In genomic region chr21:33217168-33217567, GRCh38 we compare ENCODE assay signal across 28 cellular contexts. TPM values are rescaled to one million over a fixed set of nuclear protein-coding genes. Genes with fewer than 3 reads are reported as not detected.
DNase-seq lines count a peak whose midpoint lies in the region; ATAC-seq and TF ChIP-seq lines count a peak whose summit lies in the region.
"Had no signal": no experiment of that assay in that cellular context is flagged by ENCODE, and none has a peak within 500 bp of the region (broad histone marks: within the 10 kb centered on the region; RNA-seq: fewer than 3 reads in every experiment).

No MANE protein-coding gene starts in this region.

- no peak for TF ChIP-seq POLR2A in transverse colon (IDR thresholded peaks at IDR 0.05)

- H3K4me1 Mint-ChIP-seq in activated CD8-positive, alpha-beta memory T cell treated with anti-CD3 and anti-CD28 coated beads, Interleukin-2, amount 10 ng/mL, durations not matched to agents 7 days and 5 days, result peaks cover 46% of the 10 kb centered on the region

- no peak overlapping the region for H2AFZ ChIP-seq in OCI-LY1 (ENCODE audit: low read length)
- no peak overlapping the region for H2AFZ ChIP-seq in hepatocyte
- H2AFZ ChIP-seq: parathyroid adenoma had no signal

- H3K9me3 ChIP-seq in OCI-LY1 (ENCODE audit: low read length) (no peaks in the 10 kb centered on the region), iPS-20b (ENCODE audit: insufficient read depth, low read depth, low read length) (no peaks in the 10 kb centered on the region), transverse colon (no peaks in the 10 kb centered on the region), hepatocyte (ENCODE audit: low read depth) (no peaks in the 10 kb centered on the region)

- H3K4me3 Mint-ChIP-seq in activated CD8-positive, alpha-beta memory T cell treated with anti-CD3 and anti-CD28 coated beads, Interleukin-2, amount 10 ng/mL, durations not matched to agents 7 days and 5 days, result no peak overlapping the region
- H3K4me3 Mint-ChIP-seq: nephron; stimulated activated naive CD8-positive, alpha-beta T cell treated with anti-CD3 and anti-CD28 coated beads, Interleukin-15, amount 100 ng/mL, for 72 hours had no signal

- peaks cover 2% of the 10 kb centered on the region; the same call in 1 of the 2 replicates for H3F3A ChIP-seq in OCI-LY1 (ENCODE audit: insufficient read depth, low read length)

- H3K9ac ChIP-seq in OCI-LY1 (ENCODE audit: low read length) (peak overlapping the region; percentile 63; the same call in 1 of the 2 replicates), iPS-20b (ENCODE audit: low read depth, low read length) (no peak overlapping the region)
- H3K9ac ChIP-seq: parathyroid adenoma had no signal

- H3K27me3 ChIP-seq in OCI-LY1 (ENCODE audit: insufficient read depth, low read length) (no peaks in the 10 kb centered on the region), iPS-20b (ENCODE audit: insufficient read depth, low read length) (0 out of 2 replicates have a peak, but pooled peaks cover 6% of the 10 kb centered on the region), transverse colon (no peaks in the 10 kb centered on the region), hepatocyte (no peaks in the 10 kb centered on the region)
- H3K27me3 ChIP-seq: tibial nerve had no signal

- CTCF ChIA-PET in activated CD8-positive, alpha-beta memory T cell treated with anti-CD3 and anti-CD28 coated beads, Interleukin-2, amount 10 ng/mL, durations not matched to agents 7 days and 5 days (lab: Charles Lee), result no interaction called here

- TF ChIP-seq EP300 in transverse colon (IDR thresholded peaks at IDR 0.05; ENCODE audit: low read depth), result no peak

- H4K20me1 ChIP-seq in OCI-LY1 (ENCODE audit: insufficient read depth, low read length) (no peaks in the 10 kb centered on the region), hepatocyte (ENCODE audit: insufficient read depth, poor library complexity, severe bottlenecking) (no peaks in the 10 kb centered on the region)

- no peak for ATAC-seq in activated CD8-positive, alpha-beta memory T cell treated with anti-CD3 and anti-CD28 coated beads, Interleukin-2, amount 10 ng/mL, durations not matched to agents 7 days and 5 days
- no peak for ATAC-seq in GM21360 (IDR thresholded peaks at IDR 0.05; ENCODE audit: unreplicated experiment)
- ATAC-seq: HepG2; right cardiac atrium; stimulated activated naive CD8-positive, alpha-beta T cell treated with anti-CD3 and anti-CD28 coated beads, Interleukin-15, amount 100 ng/mL, for 72 hours had no signal

- 94 to 100% methylated on average over 4 of the region's 4 CpGs for WGBS in transverse colon (ENCODE audit: low coverage in 1 of 2), 2 donors
- 93% methylated on average over 4 of the region's 4 CpGs for WGBS in hepatocyte (ENCODE audit: low lambda C conversion rate, missing lambda C conversion rate)

- H3K27ac ChIP-seq in OCI-LY1 (ENCODE audit: low read depth, low read length, poor library complexity, severe bottlenecking) (peak overlapping the region; percentile 97), iPS-20b (ENCODE audit: low read length) (no peak overlapping the region), transverse colon (peak overlapping the region in 3 of 4 donors; percentile 61 to 77 (median 62)), hepatocyte (no peak overlapping the region)
- H3K27ac ChIP-seq: epithelial cell of prostate, parathyroid adenoma had no signal

- H3K4me1 ChIP-seq in OCI-LY1 (ENCODE audit: insufficient read depth, low read length, severe bottlenecking), result peaks cover 39% of the 10 kb centered on the region
- H3K4me1 ChIP-seq in iPS-20b (ENCODE audit: insufficient read depth, low read length), result peaks cover 19% of the 10 kb centered on the region; the same call in 1 of the 2 replicates
- H3K4me1 ChIP-seq in transverse colon, result peaks cover 0 to 14% (median 0%) of the 10 kb centered on the region in 4 donors
- H3K4me1 ChIP-seq in hepatocyte (ENCODE audit: insufficient read depth), result no peaks in the 10 kb centered on the region
- H3K4me1 ChIP-seq: parathyroid adenoma had no signal

- H3K9me3 Mint-ChIP-seq in activated CD8-positive, alpha-beta memory T cell treated with anti-CD3 and anti-CD28 coated beads, Interleukin-2, amount 10 ng/mL, durations not matched to agents 7 days and 5 days (ENCODE audit: low read depth), result no peaks in the 10 kb centered on the region

- TF ChIP-seq CTCF in OCI-LY1 (IDR thresholded peaks at IDR 0.05; ENCODE audit: low read length) (no peak), transverse colon (IDR thresholded peaks at IDR 0.05) (no peak), hepatocyte (IDR thresholded peaks at IDR 0.05; ENCODE audit: poor library complexity) (no peak)

- no peak overlapping the region for H3K27ac Mint-ChIP-seq in activated CD8-positive, alpha-beta memory T cell treated with anti-CD3 and anti-CD28 coated beads, Interleukin-2, amount 10 ng/mL, durations not matched to agents 7 days and 5 days
- H3K27ac Mint-ChIP-seq: nephron; stimulated activated naive CD8-positive, alpha-beta T cell treated with anti-CD3 and anti-CD28 coated beads, Interleukin-15, amount 100 ng/mL, for 72 hours had no signal

- H3K4me2 ChIP-seq in OCI-LY1 (ENCODE audit: low read length) (peak overlapping the region; percentile 82; the same call in 1 of the 2 replicates), hepatocyte (no peak overlapping the region)

- H3K9me2 ChIP-seq in OCI-LY1 (ENCODE audit: low read depth, low read length) (no peaks in the 10 kb centered on the region), hepatocyte (replicated peaks; ENCODE audit: insufficient read depth) (no peaks in the 10 kb centered on the region)

- no peak overlapping the region for H3K4me3 ChIP-seq in OCI-LY1 (ENCODE audit: low read depth, low read length, poor library complexity, severe bottlenecking)
- peak overlapping the region; percentile 11; the same call in 1 of the 2 replicates for H3K4me3 ChIP-seq in iPS-20b (ENCODE audit: low read length)
- H3K4me3 ChIP-seq in transverse colon, result no peak overlapping the region
- H3K4me3 ChIP-seq in hepatocyte, result no peak overlapping the region
- H3K4me3 ChIP-seq: tibial nerve had no signal

- intact Hi-C loops in transverse colon (cut with DNase I; ENCODE audit: low total_unique reads), result no loop called here

- no peaks in the 10 kb centered on the region for H3K36me3 ChIP-seq in OCI-LY1 (ENCODE audit: insufficient read depth, low read length)
- no peaks in the 10 kb centered on the region for H3K36me3 ChIP-seq in iPS-20b (ENCODE audit: insufficient read depth, low read depth, low read length)
- H3K36me3 ChIP-seq in transverse colon, result no peaks in the 10 kb centered on the region
- no peaks in the 10 kb centered on the region for H3K36me3 ChIP-seq in hepatocyte (replicated peaks; ENCODE audit: insufficient read depth, low read depth)
- H3K36me3 ChIP-seq: tibial nerve had no signal

- peak; percentile 11 for DNase-seq in activated CD8-positive, alpha-beta memory T cell treated with anti-CD3 and anti-CD28 coated beads, Interleukin-2, amount 10 ng/mL, durations not matched to agents 7 days and 5 days
- no peak for DNase-seq in activated CD8-positive, alpha-beta memory T cell treated with anti-CD3 and anti-CD28 coated beads, Interleukin-2, amount 50 U/mL, for 48 hours
- DNase-seq in transverse colon, result no peak
- DNase-seq in NOMO-1 (lab: John Stamatoyannopoulos, UW; ENCODE audit: unreplicated experiment in 2 of 2), result no peak
- no peak for DNase-seq in hepatocyte (ENCODE audit: low spot score)
- DNase-seq: 8988T; activated CD4-positive, alpha-beta T cell treated with anti-CD3 and anti-CD28 coated beads, Interleukin-2, amount 50 U/mL, for 48 hours; activated effector memory CD4-positive, alpha-beta T cell treated with anti-CD3 and anti-CD28 coated beads, Interleukin-2, amount 50 U/mL, for 16 hours; activated T-cell treated with anti-CD3 and anti-CD28 coated beads for 4 hours; cerebellar nuclear complex; DMS53; GF-D8; head of caudate nucleus; NCI-H2081 treated with DMSO at 0.1 percent for 48 hours; NCI-H345; NCI-H774; right cardiac atrium; SIG-M5; stimulated activated CD4-positive, alpha-beta T cell treated with anti-CD3 and anti-CD28 coated beads, Interleukin-4, amount 100 ng/mL, for 24 hours; stimulated activated naive CD8-positive, alpha-beta T cell treated with anti-CD3 and anti-CD28 coated beads, Interleukin-15, amount 100 ng/mL, for 72 hours had no signal

- peaks cover 9% of the 10 kb centered on the region for H3K36me3 Mint-ChIP-seq in activated CD8-positive, alpha-beta memory T cell treated with anti-CD3 and anti-CD28 coated beads, Interleukin-2, amount 10 ng/mL, durations not matched to agents 7 days and 5 days

- peaks cover 5% of the 10 kb centered on the region for H3K27me3 Mint-ChIP-seq in activated CD8-positive, alpha-beta memory T cell treated with anti-CD3 and anti-CD28 coated beads, Interleukin-2, amount 10 ng/mL, durations not matched to agents 7 days and 5 days
- H3K27me3 Mint-ChIP-seq: stimulated activated naive CD8-positive, alpha-beta T cell treated with anti-CD3 and anti-CD28 coated beads, Interleukin-15, amount 100 ng/mL, for 72 hours had no signal

- H3K79me2 ChIP-seq in OCI-LY1 (ENCODE audit: insufficient read depth, low read length), result no peaks in the 10 kb centered on the region
- H3K79me2 ChIP-seq in hepatocyte, result no peaks in the 10 kb centered on the region
- H3K79me2 ChIP-seq: parathyroid adenoma had no signal

- in situ Hi-C loops in transverse colon (cut with MboI; ENCODE audit: low pct_ligation_motif_present in 1 of 4, low pct_unique_long_range_greater_than_20kb in 1 of 4, low sequenced_read_pairs in 3 of 4), result no loop called here

RNA-seq across cellular contexts. Expression of gene IFNAR2, which starts 12.6 kb away (rescaled TPM):
- 10 to 100 TPM; 45.8 to 54.9 TPM for total RNA-seq in activated CD8-positive, alpha-beta memory T cell treated with anti-CD3 and anti-CD28 coated beads, Interleukin-2, amount 10 ng/mL, durations not matched to agents 7 days and 5 days
- 10 to 100 TPM in 1 of 4 donors, 1 to 10 TPM in 2, under 1 TPM in 1; 0.20 to 16.5 (median 5.1) TPM for total RNA-seq in transverse colon
- 18.2 and 19.9 TPM in 2 replicates for total RNA-seq in hepatocyte
- polyA plus RNA-seq in hepatocyte, result 18.5 and 19.6 TPM in 2 replicates

RNA-seq across cellular contexts. Expression of gene IL10RB, which starts 49.0 kb away (rescaled TPM):
- 10 to 100 TPM; 30.9 to 34.9 TPM for total RNA-seq in activated CD8-positive, alpha-beta memory T cell treated with anti-CD3 and anti-CD28 coated beads, Interleukin-2, amount 10 ng/mL, durations not matched to agents 7 days and 5 days
- total RNA-seq in transverse colon (100 to 1,000 TPM in 1 of 4 donors, 10 to 100 TPM in 3; 15.7 to 104 (median 63.2) TPM), hepatocyte (27.1 and 30.2 TPM in 2 replicates)
- polyA plus RNA-seq in hepatocyte, result 23.4 and 29.2 TPM in 2 replicates

Comparison
In these comparisons a context has a peak if more than half of its experiments do, and no peak if none do; other contexts are left out.
1. H3K27ac ChIP-seq: peak in OCI-LY1 (single experiment) and transverse colon (3 of 4); none in iPS-20b (single experiment) and hepatocyte (single experiment).